ENCODE assay signal across 39 cellular contexts in the genomic region with DNA sequence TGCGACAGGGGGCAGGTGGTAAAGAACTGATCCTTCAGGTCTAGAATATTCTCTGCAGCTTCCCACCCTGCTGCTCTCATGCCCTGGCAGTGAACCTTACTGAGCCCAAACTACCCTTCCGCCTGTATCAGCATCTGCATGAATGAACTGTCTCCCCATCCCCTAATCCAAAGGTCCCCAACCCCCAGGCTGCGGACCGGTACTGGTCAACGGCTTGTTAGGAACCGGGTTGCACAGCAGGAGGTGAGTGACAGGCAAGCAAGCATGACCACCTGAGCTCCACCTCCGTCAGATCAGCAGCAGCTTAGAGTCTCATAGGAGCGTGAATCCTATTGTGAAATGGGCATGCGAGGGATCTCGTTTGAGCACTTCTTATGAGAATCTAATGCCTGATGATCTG. TPM values are rescaled to one million over a fixed set of nuclear protein-coding genes. Genes with fewer than 3 reads are reported as not detected.
"Had no signal": no experiment of that assay in that cellular context is flagged by ENCODE, and none has a peak within 500 bp of the region (broad histone marks: within the 10 kb centered on the region; RNA-seq: fewer than 3 reads in every experiment).

No MANE protein-coding gene starts in this region.

- H3K27ac ChIP-seq: adrenal gland, ascending aorta, breast epithelium, cardiac muscle cell, esophagus muscularis mucosa, foreskin keratinocyte, gastrocnemius medialis, WERI-Rb-1 had no signal

- DNase-seq: activated B cell treated with CpG ODN at 0.5 μM for 24 hours; activated CD4-positive, alpha-beta memory T cell treated with anti-CD3 and anti-CD28 coated beads for 36 hours; activated CD4-positive, alpha-beta T cell treated with anti-CD3 and anti-CD28 coated beads, Interleukin-2, amount 10 ng/mL, durations not matched to agents 24 days and 14 days; activated CD8-positive, alpha-beta memory T cell treated with anti-CD3 and anti-CD28 coated beads, Interleukin-2, amount 10 ng/mL, durations not matched to agents 7 days and 5 days; activated CD8-positive, alpha-beta memory T cell treated with anti-CD3 and anti-CD28 coated beads, Interleukin-2, amount 50 U/mL, for 4 hours; activated CD8-positive, alpha-beta T cell treated with anti-CD3 and anti-CD28 coated beads, Interleukin-2, amount 10 ng/mL, durations not matched to agents 7 days and 5 days; activated effector memory CD4-positive, alpha-beta T cell treated with anti-CD3 and anti-CD28 coated beads, Interleukin-2, amount 50 U/mL, for 16 hours; activated naive CD4-positive, alpha-beta T cell treated with anti-CD3 and anti-CD28 coated beads for 36 hours; activated naive CD8-positive, alpha-beta T cell treated with anti-CD3 and anti-CD28 coated beads for 36 hours; activated naive CD8-positive, alpha-beta T cell treated with anti-CD3 and anti-CD28 coated beads, Interleukin-2, amount 50 U/mL, for 24 hours; activated T-cell treated with anti-CD3 and anti-CD28 coated beads, Interleukin-2, amount 50 U/mL, for 1 hour; activated T-cell treated with anti-CD3 and anti-CD28 coated beads, Interleukin-2, amount 50 U/mL, for 48 hours; adrenal gland; amygdala; cortex of kidney; dermis blood vessel endothelial cell; effector CD4-positive, alpha-beta T cell; effector memory CD8-positive, alpha-beta T cell; erythroblast; foreskin keratinocyte; gastrocnemius medialis; glutamatergic neuron; SW 1271; T-helper 1 cell; T-helper 17 cell; T1000; WERI-Rb-1 had no signal

- H3K4me3 ChIP-seq: adrenal gland, ascending aorta, breast epithelium, cardiac muscle cell, esophagus muscularis mucosa, gastrocnemius medialis had no signal

- H3K36me3 ChIP-seq: adrenal gland, ascending aorta, breast epithelium, cardiac muscle cell, esophagus muscularis mucosa, gastrocnemius medialis, WERI-Rb-1 had no signal

- H3K9me3 Mint-ChIP-seq: activated B cell treated with CpG ODN at 0.5 μM for 24 hours; activated CD4-positive, alpha-beta memory T cell treated with anti-CD3 and anti-CD28 coated beads for 36 hours; activated CD4-positive, alpha-beta T cell treated with anti-CD3 and anti-CD28 coated beads, Interleukin-2, amount 10 ng/mL, durations not matched to agents 24 days and 14 days; activated naive CD4-positive, alpha-beta T cell treated with anti-CD3 and anti-CD28 coated beads for 36 hours; activated naive CD4-positive, alpha-beta T cell treated with anti-CD3 and anti-CD28 coated beads, Interleukin-2, amount 50 U/mL, for 24 hours; activated naive CD8-positive, alpha-beta T cell treated with anti-CD3 and anti-CD28 coated beads for 36 hours; activated naive CD8-positive, alpha-beta T cell treated with anti-CD3 and anti-CD28 coated beads, Interleukin-2, amount 50 U/mL, for 24 hours; activated T-helper 1 cell treated with anti-CD3 and anti-CD28 coated beads, Interleukin-12 subunit alpha, Interleukin-12 subunit beta, Interleukin-2, Interleukin-4 antibody, amounts not matched to agents 30 ng/mL and 10 ng/mL and 1 ng/mL, durations not matched to agents 14 hours and 24 hours and 36 hours; activated T-helper 2 cell treated with anti-CD3 and anti-CD28 coated beads, Interferon-gamma antibody, Interleukin-2, Interleukin-4, amounts not matched to agents 10 μg/mL and 5 μg/mL and 100 μg/mL, durations not matched to agents 14 hours and 24 hours and 36 hours; central memory CD8-positive, alpha-beta T cell; effector memory CD8-positive, alpha-beta T cell; T-helper 2 cell treated with Interferon-gamma antibody and Interleukin-4, amounts not matched to agents 5 μg/mL and 100 μg/mL, for 36 hours had no signal

- H3K4me1 ChIP-seq: adrenal gland, ascending aorta, breast epithelium, foreskin keratinocyte, gastrocnemius medialis had no signal

- H3K27ac Mint-ChIP-seq: activated B cell treated with CpG ODN at 0.5 μM for 24 hours; activated CD4-positive, alpha-beta memory T cell treated with anti-CD3 and anti-CD28 coated beads for 36 hours; activated CD4-positive, alpha-beta T cell treated with anti-CD3 and anti-CD28 coated beads, Interleukin-2, amount 10 ng/mL, durations not matched to agents 24 days and 14 days; activated CD8-positive, alpha-beta memory T cell treated with anti-CD3 and anti-CD28 coated beads, Interleukin-2, amount 10 ng/mL, durations not matched to agents 7 days and 5 days; activated CD8-positive, alpha-beta T cell treated with anti-CD3 and anti-CD28 coated beads, Interleukin-2, amount 10 ng/mL, durations not matched to agents 7 days and 5 days; activated naive CD4-positive, alpha-beta T cell treated with anti-CD3 and anti-CD28 coated beads for 36 hours; activated naive CD4-positive, alpha-beta T cell treated with anti-CD3 and anti-CD28 coated beads, Interleukin-2, amount 50 U/mL, for 24 hours; activated naive CD8-positive, alpha-beta T cell treated with anti-CD3 and anti-CD28 coated beads for 36 hours; activated naive CD8-positive, alpha-beta T cell treated with anti-CD3 and anti-CD28 coated beads, Interleukin-2, amount 50 U/mL, for 24 hours; activated T-helper 1 cell treated with anti-CD3 and anti-CD28 coated beads, Interleukin-12 subunit alpha, Interleukin-12 subunit beta, Interleukin-2, Interleukin-4 antibody, amounts not matched to agents 30 ng/mL and 10 ng/mL and 1 ng/mL, durations not matched to agents 14 hours and 24 hours and 36 hours; activated T-helper 2 cell treated with anti-CD3 and anti-CD28 coated beads, Interferon-gamma antibody, Interleukin-2, Interleukin-4, amounts not matched to agents 10 μg/mL and 5 μg/mL and 100 μg/mL, durations not matched to agents 14 hours and 24 hours and 36 hours; brain; effector memory CD8-positive, alpha-beta T cell; T-helper 17 cell; T-helper 2 cell treated with Interferon-gamma antibody and Interleukin-4, amounts not matched to agents 5 μg/mL and 100 μg/mL, for 36 hours had no signal

- H3K9me3 ChIP-seq: adrenal gland, ascending aorta, breast epithelium, esophagus muscularis mucosa, gastrocnemius medialis had no signal

- H3K4me3 Mint-ChIP-seq: activated B cell treated with CpG ODN at 0.5 μM for 24 hours; activated CD4-positive, alpha-beta memory T cell treated with anti-CD3 and anti-CD28 coated beads for 36 hours; activated CD4-positive, alpha-beta T cell treated with anti-CD3 and anti-CD28 coated beads, Interleukin-2, amount 10 ng/mL, durations not matched to agents 24 days and 14 days; activated CD8-positive, alpha-beta memory T cell treated with anti-CD3 and anti-CD28 coated beads, Interleukin-2, amount 10 ng/mL, durations not matched to agents 7 days and 5 days; activated CD8-positive, alpha-beta T cell treated with anti-CD3 and anti-CD28 coated beads, Interleukin-2, amount 10 ng/mL, durations not matched to agents 7 days and 5 days; activated naive CD4-positive, alpha-beta T cell treated with anti-CD3 and anti-CD28 coated beads for 36 hours; activated naive CD4-positive, alpha-beta T cell treated with anti-CD3 and anti-CD28 coated beads, Interleukin-2, amount 50 U/mL, for 24 hours; activated naive CD8-positive, alpha-beta T cell treated with anti-CD3 and anti-CD28 coated beads for 36 hours; activated naive CD8-positive, alpha-beta T cell treated with anti-CD3 and anti-CD28 coated beads, Interleukin-2, amount 50 U/mL, for 24 hours; activated T-helper 1 cell treated with anti-CD3 and anti-CD28 coated beads, Interleukin-12 subunit alpha, Interleukin-12 subunit beta, Interleukin-2, Interleukin-4 antibody, amounts not matched to agents 30 ng/mL and 10 ng/mL and 1 ng/mL, durations not matched to agents 14 hours and 24 hours and 36 hours; brain; central memory CD8-positive, alpha-beta T cell; effector memory CD8-positive, alpha-beta T cell; T-helper 17 cell; T-helper 2 cell treated with Interferon-gamma antibody and Interleukin-4, amounts not matched to agents 5 μg/mL and 100 μg/mL, for 36 hours had no signal

- H3K4me1 Mint-ChIP-seq: activated B cell treated with CpG ODN at 0.5 μM for 24 hours; activated CD4-positive, alpha-beta T cell treated with anti-CD3 and anti-CD28 coated beads, Interleukin-2, amount 10 ng/mL, durations not matched to agents 24 days and 14 days; activated CD8-positive, alpha-beta memory T cell treated with anti-CD3 and anti-CD28 coated beads, Interleukin-2, amount 10 ng/mL, durations not matched to agents 7 days and 5 days; activated naive CD4-positive, alpha-beta T cell treated with anti-CD3 and anti-CD28 coated beads, Interleukin-2, amount 50 U/mL, for 24 hours; activated naive CD8-positive, alpha-beta T cell treated with anti-CD3 and anti-CD28 coated beads for 36 hours; activated naive CD8-positive, alpha-beta T cell treated with anti-CD3 and anti-CD28 coated beads, Interleukin-2, amount 50 U/mL, for 24 hours; central memory CD8-positive, alpha-beta T cell; T-helper 17 cell had no signal

- H3K27me3 ChIP-seq: adrenal gland, ascending aorta, breast epithelium, cardiac muscle cell, esophagus muscularis mucosa, gastrocnemius medialis had no signal

- ATAC-seq: activated CD4-positive, CD25-positive, alpha-beta regulatory T cell treated with anti-CD3 and anti-CD28 coated beads, Interleukin-2, amount 50 U/mL, for 24 hours; activated CD8-positive, alpha-beta memory T cell treated with anti-CD3 and anti-CD28 coated beads, Interleukin-2, amount 10 ng/mL, durations not matched to agents 7 days and 5 days; activated CD8-positive, alpha-beta T cell treated with anti-CD3 and anti-CD28 coated beads, Interleukin-2, amount 10 ng/mL, durations not matched to agents 7 days and 5 days; activated naive CD8-positive, alpha-beta T cell treated with anti-CD3 and anti-CD28 coated beads, Interleukin-2, amount 50 U/mL, for 24 hours; effector memory CD8-positive, alpha-beta T cell; foreskin keratinocyte; gastrocnemius medialis; T-helper 17 cell had no signal

- H3K27me3 Mint-ChIP-seq: activated naive CD4-positive, alpha-beta T cell treated with anti-CD3 and anti-CD28 coated beads, Interleukin-2, amount 50 U/mL, for 24 hours had no signal

- H3K36me3 Mint-ChIP-seq: activated CD4-positive, alpha-beta memory T cell treated with anti-CD3 and anti-CD28 coated beads for 36 hours; activated CD8-positive, alpha-beta memory T cell treated with anti-CD3 and anti-CD28 coated beads, Interleukin-2, amount 10 ng/mL, durations not matched to agents 7 days and 5 days; activated naive CD4-positive, alpha-beta T cell treated with anti-CD3 and anti-CD28 coated beads, Interleukin-2, amount 50 U/mL, for 24 hours; activated naive CD8-positive, alpha-beta T cell treated with anti-CD3 and anti-CD28 coated beads for 36 hours; brain had no signal

RNA-seq across cellular contexts. Expression of gene LMO1, which starts 58.2 kb away (rescaled TPM):
- total RNA-seq: activated B cell treated with CpG ODN at 0.5 μM for 24 hours; activated CD4-positive, alpha-beta memory T cell treated with anti-CD3 and anti-CD28 coated beads for 36 hours; activated CD4-positive, alpha-beta T cell treated with anti-CD3 and anti-CD28 coated beads, Interleukin-2, amount 10 ng/mL, durations not matched to agents 24 days and 14 days; activated CD8-positive, alpha-beta memory T cell treated with anti-CD3 and anti-CD28 coated beads for 36 hours; activated CD8-positive, alpha-beta memory T cell treated with anti-CD3 and anti-CD28 coated beads, Interleukin-2, amount 10 ng/mL, durations not matched to agents 7 days and 5 days; activated CD8-positive, alpha-beta T cell treated with anti-CD3 and anti-CD28 coated beads, Interleukin-2, amount 10 ng/mL, durations not matched to agents 7 days and 5 days; activated naive CD4-positive, alpha-beta T cell treated with anti-CD3 and anti-CD28 coated beads for 36 hours; activated naive CD8-positive, alpha-beta T cell treated with anti-CD3 and anti-CD28 coated beads for 36 hours; activated T-helper 1 cell treated with anti-CD3 and anti-CD28 coated beads, Interleukin-12 subunit alpha, Interleukin-12 subunit beta, Interleukin-2, Interleukin-4 antibody, amounts not matched to agents 30 ng/mL and 10 ng/mL and 1 ng/mL, durations not matched to agents 14 hours and 24 hours and 36 hours; activated T-helper 2 cell treated with anti-CD3 and anti-CD28 coated beads, Interferon-gamma antibody, Interleukin-2, Interleukin-4, amounts not matched to agents 10 μg/mL and 5 μg/mL and 100 μg/mL, durations not matched to agents 14 hours and 24 hours and 36 hours; ascending aorta; breast epithelium; dermis blood vessel endothelial cell; foreskin keratinocyte; T-helper 17 cell had no signal
- polyA plus RNA-seq: foreskin keratinocyte had no signal
